Comparison of ENCODE assay signal across 17 cellular contexts in genomic region chr1:89989791-89990190, GRCh38. TPM values are rescaled to one million over a fixed set of nuclear protein-coding genes. Genes with fewer than 3 reads are reported as not detected.
A peak's percentile ranks its signal among the peaks of the same experiment; 100 is the strongest.
DNase-seq lines count a peak whose midpoint lies in the region; ATAC-seq and TF ChIP-seq lines count a peak whose summit lies in the region.
"Had no signal": no experiment of that assay in that cellular context is flagged by ENCODE, and none has a peak within 500 bp of the region (broad histone marks: within the 10 kb centered on the region; RNA-seq: fewer than 3 reads in every experiment).

No MANE protein-coding gene starts in this region.

- DNase-seq in HT-29 (ENCODE audit: low spot score) (peak; percentile 76), NCI-H2107 treated with DMSO at 0.1 percent for 48 hours (lab: John Stamatoyannopoulos, UW; ENCODE audit: unreplicated experiment) (peak; percentile 96), SW480 (ENCODE audit: low spot score) (peak; percentile 21), mucosa of descending colon (peak in 2 of 3 donors; percentile 34 to 76), NCI-H226 (no peak)
- DNase-seq in activated CD8-positive, alpha-beta T cell treated with anti-CD3 and anti-CD28 coated beads for 36 hours: no peak
- DNase-seq in activated CD4-positive, CD25-positive, alpha-beta regulatory T cell (lab: John Stamatoyannopoulos, UW): no peak
- DNase-seq: activated CD4-positive, alpha-beta memory T cell treated with anti-CD3 and anti-CD28 coated beads for 36 hours; activated naive CD8-positive, alpha-beta T cell treated with anti-CD3 and anti-CD28 coated beads for 36 hours; activated T-cell treated with anti-CD3 and anti-CD28 coated beads, Interleukin-2, amount 50 U/mL, for 48 hours; brain microvascular endothelial cell; DMS153; HFFc6; naive B cell; upper lobe of right lung had no signal

- no peak overlapping the region for H3K4me3 ChIP-seq in mucosa of descending colon
- H3K4me3 ChIP-seq: smooth muscle cell, upper lobe of right lung had no signal

- no peak overlapping the region for H3K4me3 Mint-ChIP-seq in activated CD8-positive, alpha-beta T cell treated with anti-CD3 and anti-CD28 coated beads for 36 hours
- H3K4me3 Mint-ChIP-seq: activated CD4-positive, alpha-beta memory T cell treated with anti-CD3 and anti-CD28 coated beads for 36 hours; activated naive CD8-positive, alpha-beta T cell treated with anti-CD3 and anti-CD28 coated beads for 36 hours; HFFc6 had no signal

- H3K4me1 ChIP-seq in mucosa of descending colon (ENCODE audit: low read depth): peaks cover 22% of the 10 kb centered on the region
- H3K4me1 ChIP-seq: upper lobe of right lung had no signal

- intact Hi-C loops in mucosa of descending colon (cut with DNase I, micrococcal nuclease): loop anchor here in 1 of 2 donors (5.0 kb wide), 1 partner anchor 187 kb away; no protein-coding TSS in a partner anchor
- intact Hi-C loops in activated CD8-positive, alpha-beta T cell treated with anti-CD3 and anti-CD28 coated beads for 36 hours (cut with micrococcal nuclease): loop anchor here (5.0 to 10.0 kb wide), 3 partner anchors 207 to 505 kb away; partner anchors contain the start of gene LRRC8C

- H3K36me3 ChIP-seq in mucosa of descending colon (ENCODE audit: low read depth): peaks cover 3% of the 10 kb centered on the region
- H3K36me3 ChIP-seq: brain microvascular endothelial cell, upper lobe of right lung had no signal

- H3K27me3 Mint-ChIP-seq in activated CD8-positive, alpha-beta T cell treated with anti-CD3 and anti-CD28 coated beads for 36 hours: peaks cover 4% of the 10 kb centered on the region
- H3K27me3 Mint-ChIP-seq: activated CD4-positive, alpha-beta memory T cell treated with anti-CD3 and anti-CD28 coated beads for 36 hours; activated naive CD8-positive, alpha-beta T cell treated with anti-CD3 and anti-CD28 coated beads for 36 hours; naive B cell had no signal

- H3K9me3 ChIP-seq in mucosa of descending colon: no peaks in the 10 kb centered on the region
- H3K9me3 ChIP-seq: upper lobe of right lung had no signal

- CTCF ChIA-PET in activated CD8-positive, alpha-beta T cell treated with anti-CD3 and anti-CD28 coated beads for 36 hours (lab: Charles Lee): interaction anchor here (0.6 to 6.5 kb wide), 6 partner anchors 16 to 208 kb away, joined by 3 to 50 read pairs (median 8); no protein-coding TSS in a partner anchor

- TF ChIP-seq CTCF in mucosa of descending colon (IDR thresholded peaks at IDR 0.05): no peak
- no peak for TF ChIP-seq CTCF in activated CD8-positive, alpha-beta T cell treated with anti-CD3 and anti-CD28 coated beads for 36 hours (IDR thresholded peaks at IDR 0.05)

- POLR2A ChIA-PET in activated CD8-positive, alpha-beta T cell treated with anti-CD3 and anti-CD28 coated beads for 36 hours (lab: Charles Lee): interaction anchor here (1.4 kb wide), 1 partner anchor 174 kb away, joined by 3 read pairs; no protein-coding TSS in a partner anchor

- H3K27ac Mint-ChIP-seq in activated CD8-positive, alpha-beta T cell treated with anti-CD3 and anti-CD28 coated beads for 36 hours: no peak overlapping the region
- H3K27ac Mint-ChIP-seq: activated CD4-positive, alpha-beta memory T cell treated with anti-CD3 and anti-CD28 coated beads for 36 hours; activated naive CD8-positive, alpha-beta T cell treated with anti-CD3 and anti-CD28 coated beads for 36 hours; HFFc6 had no signal

- peaks cover 16% of the 10 kb centered on the region for H3K4me1 Mint-ChIP-seq in activated CD8-positive, alpha-beta T cell treated with anti-CD3 and anti-CD28 coated beads for 36 hours (ENCODE audit: low read depth)
- H3K4me1 Mint-ChIP-seq: activated naive CD8-positive, alpha-beta T cell treated with anti-CD3 and anti-CD28 coated beads for 36 hours had no signal

- H3K36me3 Mint-ChIP-seq in activated CD8-positive, alpha-beta T cell treated with anti-CD3 and anti-CD28 coated beads for 36 hours (ENCODE audit: low read depth): no peaks in the 10 kb centered on the region
- H3K36me3 Mint-ChIP-seq: activated CD4-positive, alpha-beta memory T cell treated with anti-CD3 and anti-CD28 coated beads for 36 hours; activated naive CD8-positive, alpha-beta T cell treated with anti-CD3 and anti-CD28 coated beads for 36 hours; naive B cell had no signal

- peak; percentile 87 for ATAC-seq in mucosa of descending colon
- no peak for ATAC-seq in activated CD8-positive, alpha-beta T cell treated with anti-CD3 and anti-CD28 coated beads for 36 hours
- ATAC-seq in GM19351 (IDR thresholded peaks at IDR 0.05; ENCODE audit: unreplicated experiment): no peak
- ATAC-seq: upper lobe of right lung had no signal

- no peaks in the 10 kb centered on the region for H3K9me3 Mint-ChIP-seq in activated CD8-positive, alpha-beta T cell treated with anti-CD3 and anti-CD28 coated beads for 36 hours
- H3K9me3 Mint-ChIP-seq: activated CD4-positive, alpha-beta memory T cell treated with anti-CD3 and anti-CD28 coated beads for 36 hours; activated naive CD8-positive, alpha-beta T cell treated with anti-CD3 and anti-CD28 coated beads for 36 hours; HFFc6; naive B cell had no signal

RNA-seq across cellular contexts. Expression of gene ZNF326, which starts 5.1 kb away (rescaled TPM):
- total RNA-seq in HT-29 (2014; rRNA removed; shearing (Covaris generic)): 4.4 and 6.8 TPM in 2 replicates
- 10 to 100 TPM; 25.8 to 41.5 (median 40.1) TPM for total RNA-seq in mucosa of descending colon
- 10 to 100 TPM; 21.1 to 21.4 TPM for total RNA-seq in activated CD8-positive, alpha-beta T cell treated with anti-CD3 and anti-CD28 coated beads for 36 hours

Comparison
In these comparisons a context has a peak if more than half of its experiments do, and no peak if none do; other contexts are left out.
1. DNase-seq: peak in HT-29 (single experiment), NCI-H2107 treated with DMSO at 0.1 percent for 48 hours (single experiment), SW480 (single experiment) and mucosa of descending colon (2 of 3); none in activated CD8-positive, alpha-beta T cell treated with anti-CD3 and anti-CD28 coated beads for 36 hours (single experiment), NCI-H226 (single experiment) and activated CD4-positive, CD25-positive, alpha-beta regulatory T cell (0 of 4).